In genomic region chr10:74599676-74600075, GRCh38 we compare ENCODE assay signal across 1 cellular context.
TF ChIP-seq lines count a peak whose summit lies in the region.

No MANE protein-coding gene starts in this region.

TF ChIP-seq in GM12878, 131 proteins besides CTCF, POLR2A, EP300 and RAD21 (continued from another document):
- TF ChIP-seq CBFB (IDR thresholded peaks at IDR 0.05; ENCODE audit: low read depth) (no peak), SIX5 (IDR thresholded peaks at IDR 0.05; ENCODE audit: low read depth, low read length, severe bottlenecking) (no peak), ESRRA (IDR thresholded peaks at IDR 0.05; ENCODE audit: low read length) (no peak), SMC3 (IDR thresholded peaks at IDR 0.05; ENCODE audit: borderline replicate concordance, low read length) (no peak), CUX1 (IDR thresholded peaks at IDR 0.05; ENCODE audit: insufficient replicate concordance, low read depth, low read length) (no peak), NRF1 (conservative IDR thresholded peaks at IDR 0.05; ENCODE audit: low read depth, low read length) (no peak), TBL1XR1 (IDR thresholded peaks at IDR 0.05; ENCODE audit: low read depth, low read length) (no peak), SKIL (IDR thresholded peaks at IDR 0.05; ENCODE audit: low read depth, poor library complexity, severe bottlenecking) (no peak), HDAC2 (IDR thresholded peaks at IDR 0.05) (no peak), SREBF1 (IDR thresholded peaks at IDR 0.05; ENCODE audit: low read length) (no peak), CEBPZ (IDR thresholded peaks at IDR 0.05; ENCODE audit: low read depth, low read length) (no peak)
